ENCODE assay signal across 1 cellular context in genomic region chr15:73231661-73232443, GRCh38.
TF ChIP-seq lines count a peak whose summit lies in the region.

No MANE protein-coding gene starts in this region.

TF ChIP-seq in WTC11, 78 proteins besides CTCF, POLR2A, EP300 and RAD21 (continued from another document):
- no peak for TF ChIP-seq ATF1 (CRISPR knock-in tag; IDR thresholded peaks at IDR 0.05)
- no peak for TF ChIP-seq AFF4 (CRISPR knock-in tag; IDR thresholded peaks at IDR 0.05; ENCODE audit: borderline replicate concordance)
- no peak for TF ChIP-seq SP1 (CRISPR knock-in tag; conservative IDR thresholded peaks at IDR 0.05)
- no peak for TF ChIP-seq CBFB (CRISPR knock-in tag; IDR thresholded peaks at IDR 0.05; ENCODE audit: low read depth)
- no peak for TF ChIP-seq HMGA2 (CRISPR knock-in tag; IDR thresholded peaks at IDR 0.05)
